8 cellular contexts compared by ENCODE assay signal in the genomic region with DNA sequence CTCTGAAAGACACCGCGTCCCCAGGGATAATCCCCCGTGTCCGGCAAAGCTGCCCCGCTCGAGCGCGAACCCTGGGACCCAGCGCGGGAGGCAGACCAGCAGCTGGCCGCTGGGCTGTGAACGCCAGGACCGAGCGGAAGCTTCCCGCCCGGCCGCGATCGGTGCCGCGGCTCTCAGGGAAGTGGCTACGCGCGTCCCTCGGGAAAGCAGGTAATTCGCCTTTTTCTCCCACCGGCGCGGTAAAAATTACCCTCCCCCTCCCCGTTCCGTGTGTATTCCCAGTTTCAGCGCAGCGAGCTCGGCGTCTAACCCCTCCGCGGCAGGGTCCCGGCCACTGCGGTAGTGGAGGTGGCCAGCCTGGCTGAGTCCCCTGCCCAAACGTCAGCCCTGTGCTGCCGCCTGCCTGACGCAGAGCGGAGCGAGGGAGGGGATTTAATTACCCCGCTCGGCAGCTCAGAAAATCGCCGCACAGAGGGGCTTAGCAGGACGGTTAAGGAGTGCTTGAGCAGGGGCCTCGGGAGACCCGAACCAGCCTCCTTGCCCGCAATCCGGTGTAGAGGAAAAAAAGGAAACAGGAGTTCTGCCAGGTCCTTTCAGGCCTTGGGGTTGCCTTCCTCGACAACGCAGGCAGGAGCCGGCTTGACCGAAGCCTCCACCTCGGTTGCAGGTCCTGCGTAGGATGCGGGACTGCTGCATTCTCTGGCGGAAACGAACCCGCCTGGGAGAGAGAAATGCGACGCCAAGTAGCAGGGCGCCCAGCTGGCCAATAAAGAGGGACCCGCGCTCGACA. TPM values are rescaled to one million over a fixed set of nuclear protein-coding genes. Genes with fewer than 3 reads are reported as not detected.
DNase-seq lines count a peak whose midpoint lies in the region; ATAC-seq lines count a peak whose summit lies in the region.

No MANE protein-coding gene starts in this region.

- peaks cover 66% of the 10 kb centered on the region for H3K27me3 Mint-ChIP-seq in activated CD4-positive, alpha-beta T cell treated with anti-CD3 and anti-CD28 coated beads, Interleukin-2, amount 10 ng/mL, durations not matched to agents 24 days and 14 days

- peak; percentile 73 for DNase-seq in activated CD4-positive, alpha-beta T cell treated with anti-CD3 and anti-CD28 coated beads, Interleukin-2, amount 10 ng/mL, durations not matched to agents 24 days and 14 days
- DNase-seq in activated CD4-positive, alpha-beta T cell treated with anti-CD3 and anti-CD28 coated beads, Interleukin-2, amount 50 U/mL, for 1 hour, result no peak
- peak; percentile 39 for DNase-seq in RPMI7951 (ENCODE audit: low read depth)
- DNase-seq in ecto neural progenitor cell (ENCODE audit: low spot score), result peak; percentile 87

- no peaks in the 10 kb centered on the region for H3K9me3 Mint-ChIP-seq in activated CD4-positive, alpha-beta T cell treated with anti-CD3 and anti-CD28 coated beads, Interleukin-2, amount 10 ng/mL, durations not matched to agents 24 days and 14 days

- H3K36me3 ChIP-seq in muscle layer of duodenum (ENCODE audit: control insufficient read depth in 1 of 2, insufficient read depth in 2 of 2, low read length in 2 of 2), result no peaks in the 10 kb centered on the region

- H3K9me3 ChIP-seq in muscle layer of duodenum (ENCODE audit: control insufficient read depth in 1 of 2, low read length in 2 of 2), result peaks cover 0 to 3% of the 10 kb centered on the region in 2 donors

- peak overlapping the region; percentile 55 to 68 for H3K4me3 ChIP-seq in muscle layer of duodenum (ENCODE audit: low read depth in 1 of 2, low read length in 2 of 2)

- H3K4me1 Mint-ChIP-seq in activated CD4-positive, alpha-beta T cell treated with anti-CD3 and anti-CD28 coated beads, Interleukin-2, amount 10 ng/mL, durations not matched to agents 24 days and 14 days, result peaks cover 12% of the 10 kb centered on the region

- peaks cover 7 to 53% of the 10 kb centered on the region in 2 donors for H3K4me1 ChIP-seq in muscle layer of duodenum (ENCODE audit: control insufficient read depth in 1 of 2, insufficient read depth in 2 of 2, low read length in 2 of 2)

- H3K27ac ChIP-seq in muscle layer of duodenum (ENCODE audit: low read length), result no peak overlapping the region

- H3K4me3 Mint-ChIP-seq in activated CD4-positive, alpha-beta T cell treated with anti-CD3 and anti-CD28 coated beads, Interleukin-2, amount 10 ng/mL, durations not matched to agents 24 days and 14 days, result peak overlapping the region; percentile 75

- intact Hi-C loops in activated CD4-positive, alpha-beta T cell treated with anti-CD3 and anti-CD28 coated beads, Interleukin-2, amount 10 ng/mL, durations not matched to agents 24 days and 14 days (cut with micrococcal nuclease), result loop anchor here (5.0 to 10.0 kb wide), 2 partner anchors 43 to 1115 kb away; a partner anchor contains a TSS

- no peak for ATAC-seq in HG02678 (IDR thresholded peaks at IDR 0.05; ENCODE audit: unreplicated experiment)
- ATAC-seq in HG02973 (IDR thresholded peaks at IDR 0.05; ENCODE audit: unreplicated experiment), result no peak
- no peak for ATAC-seq in HG03045 (IDR thresholded peaks at IDR 0.05; ENCODE audit: unreplicated experiment)

- peak overlapping the region; percentile 64 for H3K27ac Mint-ChIP-seq in activated CD4-positive, alpha-beta T cell treated with anti-CD3 and anti-CD28 coated beads, Interleukin-2, amount 10 ng/mL, durations not matched to agents 24 days and 14 days

- no peaks in the 10 kb centered on the region for H3K36me3 Mint-ChIP-seq in activated CD4-positive, alpha-beta T cell treated with anti-CD3 and anti-CD28 coated beads, Interleukin-2, amount 10 ng/mL, durations not matched to agents 24 days and 14 days (ENCODE audit: low read depth)

- peaks cover 96% of the 10 kb centered on the region for H3K27me3 ChIP-seq in muscle layer of duodenum (ENCODE audit: low read depth, low read length)

RNA-seq across cellular contexts. Expression of a gene that starts 2.9 kb away (rescaled TPM):
- total RNA-seq in activated CD4-positive, alpha-beta T cell treated with anti-CD3 and anti-CD28 coated beads, Interleukin-2, amount 10 ng/mL, durations not matched to agents 24 days and 14 days, result not detected in 2 replicates
- 9.0 and 10.1 TPM in 2 replicates for total RNA-seq in RPMI7951 (2014; rRNA removed; shearing (Covaris generic))

RNA-seq across cellular contexts. Expression of a gene that starts 23.4 kb away (rescaled TPM):
- total RNA-seq in activated CD4-positive, alpha-beta T cell treated with anti-CD3 and anti-CD28 coated beads, Interleukin-2, amount 10 ng/mL, durations not matched to agents 24 days and 14 days, result not detected in 2 replicates
- total RNA-seq in RPMI7951 (2014; rRNA removed; shearing (Covaris generic)), result not detected in 2 replicates
